Comparison of ENCODE assay signal across 17 cellular contexts in genomic region chr7:40899651-40900507, GRCh38.
DNase-seq lines count a peak whose midpoint lies in the region; ATAC-seq and TF ChIP-seq lines count a peak whose summit lies in the region.
"Had no signal": no experiment of that assay in that cellular context is flagged by ENCODE, and none has a peak within 500 bp of the region (broad histone marks: within the 10 kb centered on the region; RNA-seq: fewer than 3 reads in every experiment).

No MANE protein-coding gene starts in this region.

- no peak for ATAC-seq in HG03520 (IDR thresholded peaks at IDR 0.05; ENCODE audit: unreplicated experiment)
- ATAC-seq in GM21786 (IDR thresholded peaks at IDR 0.05; ENCODE audit: unreplicated experiment) = no peak
- ATAC-seq: activated CD4-positive, CD25-positive, alpha-beta regulatory T cell treated with anti-CD3 and anti-CD28 coated beads, Interleukin-2, amount 50 U/mL, for 24 hours; body of pancreas; T-cell had no signal

- H3K79me1 ChIP-seq in trophoblast cell (ENCODE audit: low read length) = no peaks in the 10 kb centered on the region

- H3K4me2 ChIP-seq in trophoblast cell (ENCODE audit: low read length) = no peak overlapping the region

- H3K9me3 ChIP-seq in MG63 = peaks cover 13% of the 10 kb centered on the region
- no peaks in the 10 kb centered on the region for H3K9me3 ChIP-seq in esophagus muscularis mucosa
- peaks cover 5% of the 10 kb centered on the region for H3K9me3 ChIP-seq in trophoblast cell (ENCODE audit: insufficient read depth, low read depth, low read length)
- H3K9me3 ChIP-seq in uterus = no peaks in the 10 kb centered on the region
- H3K9me3 ChIP-seq: body of pancreas had no signal

- H3K14ac ChIP-seq in trophoblast cell (ENCODE audit: low read length) = no peak overlapping the region

- H3K9ac ChIP-seq in trophoblast cell (ENCODE audit: low read length) = no peak overlapping the region

- peak; percentile 68 for DNase-seq in MG63
- DNase-seq in esophagus muscularis mucosa (ENCODE audit: extremely low spot score) = no peak
- DNase-seq in trophoblast cell = peak; percentile 10 to 52
- peak; percentile 49 to 56 for DNase-seq in uterus
- no peak for DNase-seq in activated effector memory CD4-positive, alpha-beta T cell treated with Interleukin-2 at 50 U/mL for 16 hours
- DNase-seq: activated CD4-positive, alpha-beta memory T cell treated with anti-CD3 and anti-CD28 coated beads for 36 hours; activated effector memory CD4-positive, alpha-beta T cell treated with anti-CD3 and anti-CD28 coated beads, Interleukin-2, amount 50 U/mL, for 16 hours; activated naive CD8-positive, alpha-beta T cell treated with anti-CD3 and anti-CD28 coated beads, Interleukin-2, amount 10 ng/mL, durations not matched to agents 7 days and 5 days; body of pancreas; KBM-7; NCI-H1436 treated with DMSO at 0.1 percent for 48 hours; NCI-H510A; stimulated activated CD4-positive, alpha-beta T cell treated with anti-CD3 and anti-CD28 coated beads, Interleukin-1b, Interleukin-23, amount 100 ng/mL, for 48 hours; T-cell had no signal

- TF ChIP-seq POLR2A in esophagus muscularis mucosa (IDR thresholded peaks at IDR 0.05; ENCODE audit: low read depth) (no peak), uterus (IDR thresholded peaks at IDR 0.05) (no peak)

- H3K27me3 ChIP-seq in MG63 = no peaks in the 10 kb centered on the region
- no peaks in the 10 kb centered on the region for H3K27me3 ChIP-seq in esophagus muscularis mucosa
- H3K27me3 ChIP-seq in trophoblast cell (ENCODE audit: insufficient read depth, low read length) = no peaks in the 10 kb centered on the region
- no peaks in the 10 kb centered on the region for H3K27me3 ChIP-seq in uterus
- H3K27me3 ChIP-seq: body of pancreas had no signal

- WGBS in esophagus muscularis mucosa = 70% methylated on average over 16 of the region's 16 CpGs
- WGBS in trophoblast cell (ENCODE audit: extremely low coverage, insufficient coverage, insufficient read length) = no CpG with 5 or more reads among the region's 16 CpGs

- H4K91ac ChIP-seq in trophoblast cell (ENCODE audit: low read depth, low read length) = no peak overlapping the region

- H2AK5ac ChIP-seq in trophoblast cell (ENCODE audit: low read length) = no peak overlapping the region

- TF ChIP-seq CTCF in esophagus muscularis mucosa (IDR thresholded peaks at IDR 0.05) (no peak), uterus (IDR thresholded peaks at IDR 0.05) (no peak)

- H2BK12ac ChIP-seq in trophoblast cell (ENCODE audit: low read length) = peak overlapping the region; percentile 11

- H4K8ac ChIP-seq in trophoblast cell (ENCODE audit: low read depth, low read length) = no peak overlapping the region

- H3K4ac ChIP-seq in trophoblast cell (ENCODE audit: low read depth, low read length) = no peak overlapping the region

- H2BK5ac ChIP-seq in trophoblast cell (ENCODE audit: low read depth, low read length, poor library complexity) = no peak overlapping the region

- H3K4me1 ChIP-seq in esophagus muscularis mucosa = peaks cover 0 to 13% (median 4%) of the 10 kb centered on the region in 4 donors
- H3K4me1 ChIP-seq in trophoblast cell (ENCODE audit: control insufficient read depth in 1 of 2, insufficient read depth in 2 of 2, low read length in 2 of 2) = no peaks in the 10 kb centered on the region
- H3K4me1 ChIP-seq in uterus = peaks cover 0 to 3% of the 10 kb centered on the region in 2 donors
- H3K4me1 ChIP-seq: body of pancreas had no signal

- H3K23ac ChIP-seq in trophoblast cell (ENCODE audit: low read length) = no peak overlapping the region

- H3K36me3 ChIP-seq in MG63 = no peaks in the 10 kb centered on the region
- no peaks in the 10 kb centered on the region for H3K36me3 ChIP-seq in esophagus muscularis mucosa
- peaks cover 0 to 4% of the 10 kb centered on the region in 2 experiments for H3K36me3 ChIP-seq in trophoblast cell (ENCODE audit: control insufficient read depth in 1 of 2, insufficient read depth in 2 of 2, low read length in 2 of 2)
- H3K36me3 ChIP-seq in uterus = no peaks in the 10 kb centered on the region

- TF ChIP-seq EP300 in esophagus muscularis mucosa (IDR thresholded peaks at IDR 0.05) = no peak

- H4K12ac ChIP-seq in trophoblast cell (ENCODE audit: low read depth, low read length) = no peak overlapping the region

- no peak overlapping the region for H2AFZ ChIP-seq in trophoblast cell (ENCODE audit: insufficient read depth, low read length, poor library complexity)

- no peak overlapping the region for H3K18ac ChIP-seq in trophoblast cell (ENCODE audit: low read length)

- H3K27ac ChIP-seq in esophagus muscularis mucosa (replicated peaks in 1 of 4) = peak overlapping the region; percentile 66 to 85 (median 72)
- no peak overlapping the region for H3K27ac ChIP-seq in trophoblast cell (ENCODE audit: low read depth, low read length)
- H3K27ac ChIP-seq in uterus = peak overlapping the region; percentile 61 to 89
- H3K27ac ChIP-seq: body of pancreas had no signal

- intact Hi-C loops in esophagus muscularis mucosa (cut with DNase I) (loop anchor here (10.0 kb wide), 1 partner anchor 795 kb away; no protein-coding TSS in a partner anchor), uterus (cut with DNase I; ENCODE audit: low total_unique reads) (no loop called here)

- H3K4me3 ChIP-seq in MG63 (peak overlapping the region; percentile 24), esophagus muscularis mucosa (peak overlapping the region; percentile 21 to 53 (median 28)), trophoblast cell (ENCODE audit: low read depth, low read length) (no peak overlapping the region), uterus (peak overlapping the region in 1 of 2 donors; percentile 11)
- H3K4me3 ChIP-seq: body of pancreas had no signal

- H2BK120ac ChIP-seq in trophoblast cell (ENCODE audit: insufficient read depth, low read length, poor library complexity) = no peak overlapping the region

- H3K79me2 ChIP-seq in trophoblast cell (ENCODE audit: control insufficient read depth, insufficient read depth, low read length, poor library complexity) = no peaks in the 10 kb centered on the region

Comparison
In these comparisons a context has a peak if more than half of its experiments do, and no peak if none do; other contexts are left out.
1. DNase-seq: peak in MG63 (single experiment), trophoblast cell (2 of 2) and uterus (2 of 2); none in esophagus muscularis mucosa (single experiment) and activated effector memory CD4-positive, alpha-beta T cell treated with Interleukin-2 at 50 U/mL for 16 hours (single experiment).